In genomic region chr18:58896268-58896667, GRCh38 we compare ENCODE assay signal across 13 cellular contexts. TPM values are rescaled to one million over a fixed set of nuclear protein-coding genes. Genes with fewer than 3 reads are reported as not detected.
DNase-seq lines count a peak whose midpoint lies in the region; ATAC-seq, FAIRE-seq and TF ChIP-seq lines count a peak whose summit lies in the region.
"Had no signal": no experiment of that assay in that cellular context is flagged by ENCODE, and none has a peak within 500 bp of the region (broad histone marks: within the 10 kb centered on the region; RNA-seq: fewer than 3 reads in every experiment).

No MANE protein-coding gene starts in this region.

- intact Hi-C loops in mucosa of descending colon (cut with DNase I, micrococcal nuclease): no loop called here

- ATAC-seq in GM18498 (IDR thresholded peaks at IDR 0.05; ENCODE audit: unreplicated experiment) (peak; percentile 93), GM21528 (IDR thresholded peaks at IDR 0.05; ENCODE audit: low FRiP score, unreplicated experiment) (peak; percentile 84), HG03575 (IDR thresholded peaks at IDR 0.05; ENCODE audit: extremely low read depth, insufficient number of reproducible peaks, low FRiP score, unreplicated experiment) (peak; percentile 86), mucosa of descending colon (peak; percentile 44)
- ATAC-seq: left cardiac atrium had no signal

- H3K4me3 ChIP-seq in mucosa of descending colon (no peak overlapping the region), H7 (ENCODE audit: insufficient read depth, low read depth, low read length) (no peak overlapping the region)
- H3K4me3 ChIP-seq: MG63 had no signal

- no peak for FAIRE-seq in RCC 7860 (lab: Jason Lieb, UNC)

- DNase-seq in mucosa of descending colon (no peak), H7 (no peak), NCI-H146 treated with DMSO at 0.1 percent for 48 hours (lab: John Stamatoyannopoulos, UW; ENCODE audit: unreplicated experiment) (no peak), RCC 7860 (ENCODE audit: low spot score) (no peak), putamen (ENCODE audit: low spot score) (no peak)
- DNase-seq: dermis blood vessel endothelial cell; GF-D8; left cardiac atrium; MG63; stimulated activated CD4-positive, alpha-beta T cell treated with anti-CD3 and anti-CD28 coated beads, Interleukin-4, amount 100 ng/mL, for 24 hours had no signal

- H3K36me3 ChIP-seq in mucosa of descending colon (ENCODE audit: low read depth) (no peaks in the 10 kb centered on the region), H7 (replicated peaks; ENCODE audit: control insufficient read depth, insufficient read depth, low read length) (peaks cover 23% of the 10 kb centered on the region)

- no peaks in the 10 kb centered on the region for H3K4me1 ChIP-seq in mucosa of descending colon (ENCODE audit: low read depth)

- H3K27me3 ChIP-seq in H7 (ENCODE audit: control insufficient read depth, insufficient read depth, low read length): no peaks in the 10 kb centered on the region
- H3K27me3 ChIP-seq: MG63 had no signal

- no peak for TF ChIP-seq CTCF in mucosa of descending colon (IDR thresholded peaks at IDR 0.05)

- no peaks in the 10 kb centered on the region for H3K9me3 ChIP-seq in mucosa of descending colon
- H3K9me3 ChIP-seq: MG63 had no signal

RNA-seq across cellular contexts. Expression of gene ZNF532, which starts 31.6 kb away (rescaled TPM):
- total RNA-seq in mucosa of descending colon: 100 to 1,000 TPM in 1 of 3 donors, 10 to 100 TPM in 2; 11.2 to 104 (median 16.3) TPM
- 71.6 and 111 TPM in 2 replicates for total RNA-seq in H7 (2014; rRNA removed; shearing (Covaris generic))
